Comparison of ENCODE assay signal across 24 cellular contexts in the genomic region with DNA sequence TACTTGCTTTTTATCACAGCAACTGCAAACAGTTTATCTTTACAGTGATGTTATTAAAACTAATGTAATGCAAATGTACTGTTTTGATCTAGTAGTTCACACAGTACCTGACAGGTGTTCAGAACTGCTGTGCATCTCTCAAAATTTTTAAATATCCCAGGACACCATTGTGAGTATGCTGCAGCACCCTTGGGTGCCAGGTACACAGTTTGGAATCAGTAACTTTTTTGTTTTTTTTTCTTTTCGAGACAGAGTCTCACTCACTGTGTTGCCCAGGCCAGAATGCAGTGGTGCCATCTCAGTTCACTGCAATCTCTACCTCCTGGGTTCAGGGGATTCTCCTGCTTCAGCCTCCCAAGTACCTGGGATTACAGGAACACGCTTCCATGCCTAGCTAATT.
"Had no signal": no experiment of that assay in that cellular context is flagged by ENCODE, and none has a peak within 500 bp of the region (broad histone marks: within the 10 kb centered on the region; RNA-seq: fewer than 3 reads in every experiment).

No MANE protein-coding gene starts in this region.

- H3K27me3 Mint-ChIP-seq: stimulated activated memory B cell treated with anti-CD40 and anti-IgM and Interleukin-4, amounts not matched to agents 10 μg/mL and 1 μg/mL and 100 μg/mL, for 72 hours had no signal

- H2AFZ ChIP-seq: neural progenitor cell, parathyroid adenoma had no signal

- H3K36me3 Mint-ChIP-seq: natural killer cell; stimulated activated memory B cell treated with anti-CD40 and anti-IgM and Interleukin-4, amounts not matched to agents 10 μg/mL and 1 μg/mL and 100 μg/mL, for 72 hours had no signal

- H3K27ac Mint-ChIP-seq: natural killer cell; neural progenitor cell; stimulated activated memory B cell treated with anti-CD40 and anti-IgM and Interleukin-4, amounts not matched to agents 10 μg/mL and 1 μg/mL and 100 μg/mL, for 72 hours; stimulated activated naive CD8-positive, alpha-beta T cell treated with anti-CD3 and anti-CD28 coated beads, Interleukin-15, Interleukin-2, amounts not matched to agents 100 ng/mL and 50 ng/mL, for 24 hours had no signal

- H3K79me2 ChIP-seq: parathyroid adenoma had no signal

- H3K9me3 ChIP-seq: gastroesophageal sphincter, mucosa of descending colon, psoas muscle, right lobe of liver, tibial artery, upper lobe of left lung, uterus had no signal

- H3K4me1 ChIP-seq: parathyroid adenoma, psoas muscle had no signal

- H3K36me3 ChIP-seq: gastroesophageal sphincter, neural progenitor cell, right lobe of liver, tibial artery, upper lobe of left lung, uterus had no signal

- H3K4me3 Mint-ChIP-seq: natural killer cell; neural progenitor cell; stimulated activated memory B cell treated with anti-CD40 and anti-IgM and Interleukin-4, amounts not matched to agents 10 μg/mL and 1 μg/mL and 100 μg/mL, for 72 hours; stimulated activated naive CD8-positive, alpha-beta T cell treated with anti-CD3 and anti-CD28 coated beads, Interleukin-15, Interleukin-2, amounts not matched to agents 100 ng/mL and 50 ng/mL, for 24 hours had no signal

- ATAC-seq: gastroesophageal sphincter; left lobe of liver; mucosa of descending colon; natural killer cell; psoas muscle; right lobe of liver; stimulated activated memory B cell treated with anti-CD40 and anti-IgM and Interleukin-4, amounts not matched to agents 10 μg/mL and 1 μg/mL and 100 μg/mL, for 72 hours had no signal

- DNase-seq: cortex of kidney; dorsolateral prefrontal cortex; effector CD8-positive, alpha-beta T cell; foreskin fibroblast; glutamatergic neuron; islet precursor cell; mammary epithelial cell; mucosa of descending colon; natural killer cell; occipital lobe; psoas muscle; retina; right lobe of liver; stimulated activated CD4-positive, alpha-beta T cell treated with anti-CD3 and anti-CD28 coated beads, Interleukin-1b, Interleukin-23, amount 100 ng/mL, for 48 hours; stimulated activated CD4-positive, alpha-beta T cell treated with anti-CD3 and anti-CD28 coated beads, Interleukin-4, amount 100 ng/mL, for 24 hours; tibial artery; upper lobe of left lung; uterus had no signal

- H3K9me3 Mint-ChIP-seq: natural killer cell; stimulated activated memory B cell treated with anti-CD40 and anti-IgM and Interleukin-4, amounts not matched to agents 10 μg/mL and 1 μg/mL and 100 μg/mL, for 72 hours; stimulated activated naive CD8-positive, alpha-beta T cell treated with anti-CD3 and anti-CD28 coated beads, Interleukin-15, Interleukin-2, amounts not matched to agents 100 ng/mL and 50 ng/mL, for 24 hours had no signal

- H3K4me3 ChIP-seq: dorsolateral prefrontal cortex, gastroesophageal sphincter, mucosa of descending colon, neural progenitor cell, psoas muscle, right lobe of liver, tibial artery, upper lobe of left lung, uterus had no signal

- H3K4me2 ChIP-seq: neural progenitor cell had no signal

- H3K27ac ChIP-seq: dorsolateral prefrontal cortex, gastroesophageal sphincter, neural progenitor cell, parathyroid adenoma, psoas muscle, right lobe of liver, tibial artery, upper lobe of left lung, uterus had no signal

- H3K27me3 ChIP-seq: neural progenitor cell, right lobe of liver, tibial artery, upper lobe of left lung had no signal

- H3K9ac ChIP-seq: neural progenitor cell, parathyroid adenoma had no signal
